Comparison of ENCODE assay signal across 1 cellular context in genomic region chr7:40234046-40234445, GRCh38.
TF ChIP-seq lines count a peak whose summit lies in the region.

No MANE protein-coding gene starts in this region.

TF ChIP-seq in GM12878, 131 proteins besides CTCF, POLR2A, EP300 and RAD21 (continued from another document):
- TF ChIP-seq SPI1 (IDR thresholded peaks at IDR 0.05; ENCODE audit: borderline replicate concordance, insufficient read depth, low read depth, low read length) (no peak), ZNF274 (IDR thresholded peaks at IDR 0.05; ENCODE audit: insufficient read depth, insufficient read length) (no peak), TCF3 (IDR thresholded peaks at IDR 0.05; ENCODE audit: borderline replicate concordance, insufficient read depth, low read depth, low read length) (no peak), HCFC1 (IDR thresholded peaks at IDR 0.05; ENCODE audit: low read length) (no peak), ETV6 (conservative IDR thresholded peaks at IDR 0.05 in 1 of 2, IDR thresholded peaks at IDR 0.05 in 1 of 2; ENCODE audit: borderline replicate concordance in 1 of 2, low read depth in 1 of 2) (no peak), TBL1XR1 (IDR thresholded peaks at IDR 0.05; ENCODE audit: low read depth, low read length) (no peak), ATF2 (IDR thresholded peaks at IDR 0.05; ENCODE audit: low read length) (no peak), ATF3 (IDR thresholded peaks at IDR 0.05; ENCODE audit: borderline replicate concordance, extremely low read depth, low read depth, low read length) (no peak), WRNIP1 (IDR thresholded peaks at IDR 0.05; ENCODE audit: borderline replicate concordance, low read depth, low read length) (no peak), BCLAF1 (IDR thresholded peaks at IDR 0.05) (no peak), TAF1 (IDR thresholded peaks at IDR 0.05; ENCODE audit: borderline replicate concordance, low read depth, low read length) (no peak), NR2C2 (IDR thresholded peaks at IDR 0.05; ENCODE audit: borderline replicate concordance, control insufficient read depth, insufficient read length, low read depth) (no peak), RAD51 (IDR thresholded peaks at IDR 0.05) (no peak), SP1 (IDR thresholded peaks at IDR 0.05; ENCODE audit: low read depth, low read length) (no peak)
